In genomic region chrX:54357414-54358377, GRCh38 we compare ENCODE assay signal across 8 cellular contexts. TPM values are rescaled to one million over a fixed set of nuclear protein-coding genes. Genes with fewer than 3 reads are reported as not detected.
DNase-seq lines count a peak whose midpoint lies in the region; ATAC-seq and TF ChIP-seq lines count a peak whose summit lies in the region.

Gene WNK3 (minus strand): TSS chrX:54358046.

- H3K4me1 ChIP-seq in gastrocnemius medialis, result no peaks in the 10 kb centered on the region

- intact Hi-C loops in activated B cell treated with CpG ODN at 0.5 μM for 24 hours (cut with micrococcal nuclease) (loop anchor here (2.0 to 5.0 kb wide), 3 partner anchors 315 to 925 kb away; partner anchors contain the start of genes APEX2, HSD17B10 and PHF8), gastrocnemius medialis (cut with DNase I; ENCODE audit: low total_unique reads) (no loop called here)

- DNase-seq in COLO829 (ENCODE audit: low spot score), result peak; percentile 57
- peak; percentile 73 for DNase-seq in NCI-H1694 (lab: John Stamatoyannopoulos, UW)
- DNase-seq in activated B cell treated with CpG ODN at 0.5 μM for 24 hours, result peak; percentile 22
- peak; percentile 80 for DNase-seq in cerebellar cortex (ENCODE audit: low spot score)
- peak; percentile 74 for DNase-seq in iPS-NIHi7 (ENCODE audit: extremely low spot score)
- peak; percentile 19 to 30 for DNase-seq in gastrocnemius medialis

- no peaks in the 10 kb centered on the region for H3K9me3 Mint-ChIP-seq in activated B cell treated with CpG ODN at 0.5 μM for 24 hours

- TF ChIP-seq CTCF in activated B cell treated with CpG ODN at 0.5 μM for 24 hours (IDR thresholded peaks at IDR 0.05), result no peak
- TF ChIP-seq CTCF in gastrocnemius medialis (IDR thresholded peaks at IDR 0.05 in 4 of 5, conservative IDR thresholded peaks at IDR 0.05 in 1 of 5), result no peak

- H3K4me3 Mint-ChIP-seq in activated B cell treated with CpG ODN at 0.5 μM for 24 hours, result peak within 1 kb of the TSS; percentile 85

- peak within 1 kb of the TSS; percentile 59 for H3K27ac Mint-ChIP-seq in activated B cell treated with CpG ODN at 0.5 μM for 24 hours

- peaks cover 10% of the 10 kb centered on the region for H3K27me3 Mint-ChIP-seq in activated B cell treated with CpG ODN at 0.5 μM for 24 hours

- peak within 1 kb of the TSS; percentile 43 to 54 (median 50) for H3K4me3 ChIP-seq in gastrocnemius medialis

- TF ChIP-seq POLR2A in gastrocnemius medialis (IDR thresholded peaks at IDR 0.05), result no peak

- POLR2A ChIA-PET in activated B cell treated with CpG ODN at 0.5 μM for 24 hours (lab: Charles Lee), result interaction anchor here (0.7 to 1.0 kb wide), 2 partner anchors 282 to 642 kb away, joined by 5 to 8 read pairs; partner anchors contain the start of gene APEX2

- H3K27me3 ChIP-seq in gastrocnemius medialis, result peaks cover 0 to 24% (median 5%) of the 10 kb centered on the region in 3 donors

- peak; percentile 61 for ATAC-seq in activated B cell treated with CpG ODN at 0.5 μM for 24 hours (ENCODE audit: low read depth)
- ATAC-seq in gastrocnemius medialis, result peak; percentile 36 to 45
- no peak for ATAC-seq in HG02973 (IDR thresholded peaks at IDR 0.05; ENCODE audit: unreplicated experiment)
- ATAC-seq in HG02678 (IDR thresholded peaks at IDR 0.05; ENCODE audit: unreplicated experiment), result no peak

- in situ Hi-C loops in gastrocnemius medialis (cut with MboI; ENCODE audit: low sequenced_read_pairs in 4 of 4), result no loop called here

- H3K36me3 ChIP-seq in gastrocnemius medialis, result no peaks in the 10 kb centered on the region

- peaks cover 20% of the 10 kb centered on the region for H3K4me1 Mint-ChIP-seq in activated B cell treated with CpG ODN at 0.5 μM for 24 hours

- CTCF ChIA-PET in activated B cell treated with CpG ODN at 0.5 μM for 24 hours (lab: Charles Lee), result no interaction called here

- no peaks in the 10 kb centered on the region for H3K9me3 ChIP-seq in gastrocnemius medialis

- H3K36me3 Mint-ChIP-seq in activated B cell treated with CpG ODN at 0.5 μM for 24 hours (ENCODE audit: low read depth), result no peaks in the 10 kb centered on the region

- peak within 1 kb of the TSS in 1 of 4 donors; percentile 46 for H3K27ac ChIP-seq in gastrocnemius medialis

RNA-seq across cellular contexts. Expression of gene WNK3, which starts in this region (rescaled TPM):
- total RNA-seq in activated B cell treated with CpG ODN at 0.5 μM for 24 hours (0.40 and 0.46 TPM in 2 replicates), gastrocnemius medialis (under 1 TPM; 0.02 to 0.16 (median 0.08) TPM)

Comparison
In these comparisons a context has a peak if more than half of its experiments do, and no peak if none do; other contexts are left out.
1. Peak in DNase-seq and ATAC-seq in activated B cell treated with CpG ODN at 0.5 μM for 24 hours; RNA of the gene not detected or under 1 TPM.
2. Peak in DNase-seq, ATAC-seq and H3K4me3 ChIP-seq in gastrocnemius medialis; RNA of the gene not detected or under 1 TPM.
3. DNase-seq: peak in every context shown above with its lines; median percentile 80 in cerebellar cortex; 74 in iPS-NIHi7; 73 in NCI-H1694; 57 in COLO829; 24 in gastrocnemius medialis; 22 in activated B cell treated with CpG ODN at 0.5 μM for 24 hours.